Comparison of ENCODE assay signal across 24 cellular contexts in the genomic region with DNA sequence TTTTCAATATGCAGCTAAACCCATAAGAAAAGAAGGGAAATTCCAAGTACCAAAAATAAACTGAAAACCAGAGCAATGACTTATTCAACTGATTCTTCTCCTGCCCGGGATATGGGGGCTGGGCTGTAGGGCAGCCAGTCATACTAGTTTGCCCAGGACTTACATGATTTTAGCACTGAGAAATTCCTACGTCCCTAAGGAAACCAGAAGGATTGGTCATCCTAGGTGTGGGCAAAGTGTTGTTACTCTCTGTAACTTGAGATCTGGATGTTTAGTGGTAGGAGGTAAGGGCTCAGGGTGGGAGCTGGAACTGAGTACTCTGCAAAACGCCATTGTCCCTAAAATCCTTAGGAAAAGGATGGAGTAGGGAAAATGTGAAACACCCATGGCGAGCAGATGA. TPM values are rescaled to one million over a fixed set of nuclear protein-coding genes. Genes with fewer than 3 reads are reported as not detected.
A peak's percentile ranks its signal among the peaks of the same experiment; 100 is the strongest.
DNase-seq lines count a peak whose midpoint lies in the region; ATAC-seq and TF ChIP-seq lines count a peak whose summit lies in the region.
"Had no signal": no experiment of that assay in that cellular context is flagged by ENCODE, and none has a peak within 500 bp of the region (broad histone marks: within the 10 kb centered on the region; RNA-seq: fewer than 3 reads in every experiment).

No MANE protein-coding gene starts in this region.

- no peak overlapping the region for H2AFZ ChIP-seq in OCI-LY3 (ENCODE audit: low read depth, low read length)

- H4K20me1 ChIP-seq in OCI-LY3 (ENCODE audit: insufficient read depth, low read length) = no peaks in the 10 kb centered on the region

- no peaks in the 10 kb centered on the region for H3K9me3 Mint-ChIP-seq in T-cell
- H3K9me3 Mint-ChIP-seq: activated T-cell treated with anti-CD3 and anti-CD28 coated beads, Interleukin-2, amount 50 U/mL, for 24 hours had no signal

- no peak overlapping the region for H3K27ac ChIP-seq in OCI-LY3 (ENCODE audit: low read length)
- H3K27ac ChIP-seq in adrenal gland = no peak overlapping the region
- H3K27ac ChIP-seq: psoas muscle, skin epidermis had no signal

- no peak overlapping the region for H3K27ac Mint-ChIP-seq in T-cell
- H3K27ac Mint-ChIP-seq: activated CD8-positive, alpha-beta T cell treated with anti-CD3 and anti-CD28 coated beads, Interleukin-2, amount 10 ng/mL, durations not matched to agents 7 days and 5 days; activated T-cell treated with anti-CD3 and anti-CD28 coated beads, Interleukin-2, amount 50 U/mL, for 24 hours had no signal

- H3K36me3 Mint-ChIP-seq in T-cell = no peaks in the 10 kb centered on the region

- WGBS in adrenal gland, 4 donors = 86 to 95% (median 91%) methylated on average over 4 of the region's 4 CpGs

- CTCF ChIA-PET in T-cell (lab: Charles Lee) = interaction anchor here in 1 of 2 donors (1.2 to 1.8 kb wide), 2 partner anchors 625 to 807 kb away, joined by 3 to 6 read pairs; no protein-coding TSS in a partner anchor

- intact Hi-C loops in adrenal gland (cut with DNase I) = loop anchor here (10.0 kb wide), 2 partner anchors 428 to 628 kb away; no protein-coding TSS in a partner anchor

- peak overlapping the region; percentile 9; the same call in 1 of the 2 replicates for H3K4me2 ChIP-seq in OCI-LY3 (ENCODE audit: low read length)

- H3K4me3 Mint-ChIP-seq in T-cell = no peak overlapping the region
- H3K4me3 Mint-ChIP-seq: activated CD8-positive, alpha-beta T cell treated with anti-CD3 and anti-CD28 coated beads, Interleukin-2, amount 10 ng/mL, durations not matched to agents 7 days and 5 days; activated T-cell treated with anti-CD3 and anti-CD28 coated beads, Interleukin-2, amount 50 U/mL, for 24 hours had no signal

- H3K4me3 ChIP-seq in GM12865 (ENCODE audit: low read depth, low read length) = no peak overlapping the region
- no peak overlapping the region for H3K4me3 ChIP-seq in OCI-LY3 (ENCODE audit: low read length)
- no peak overlapping the region for H3K4me3 ChIP-seq in fibroblast of mammary gland (ENCODE audit: control insufficient read depth, low read depth, low read length)
- no peak overlapping the region for H3K4me3 ChIP-seq in adrenal gland
- H3K4me3 ChIP-seq: mucosa of descending colon, psoas muscle, skin epidermis had no signal

- no peaks in the 10 kb centered on the region for H3K79me2 ChIP-seq in OCI-LY3 (ENCODE audit: low read length)

- no peaks in the 10 kb centered on the region for H3K4me1 Mint-ChIP-seq in T-cell

- H3K9me3 ChIP-seq in OCI-LY3 (ENCODE audit: insufficient read depth, low read length) (no peaks in the 10 kb centered on the region), adrenal gland (replicated peaks in 1 of 3) (no peaks in the 10 kb centered on the region)
- H3K9me3 ChIP-seq: mucosa of descending colon, psoas muscle had no signal

- H3K36me3 ChIP-seq in OCI-LY3 (replicated peaks; ENCODE audit: low read depth, low read length) (no peaks in the 10 kb centered on the region), adrenal gland (replicated peaks in 1 of 2) (no peaks in the 10 kb centered on the region)

- H3K4me1 ChIP-seq in OCI-LY3 (ENCODE audit: low read length) (peaks cover 8% of the 10 kb centered on the region), adrenal gland (replicated peaks in 1 of 2) (no peaks in the 10 kb centered on the region)

- no peak for TF ChIP-seq POLR2A in adrenal gland (IDR thresholded peaks at IDR 0.05)

- peak; percentile 26 for DNase-seq in GM12865 (ENCODE audit: low read depth)
- DNase-seq in fibroblast of mammary gland (ENCODE audit: low read depth) = peak; percentile 20
- DNase-seq in renal cortical epithelial cell (ENCODE audit: low read depth) = peak; percentile 28
- DNase-seq in adrenal gland = no peak
- no peak for DNase-seq in T-cell
- no peak for DNase-seq in NCI-H524 (lab: John Stamatoyannopoulos, UW)
- DNase-seq: activated CD8-positive, alpha-beta T cell treated with anti-CD3 and anti-CD28 coated beads, Interleukin-2, amount 10 ng/mL, durations not matched to agents 7 days and 5 days; activated naive CD4-positive, alpha-beta T cell; activated T-cell treated with anti-CD3 and anti-CD28 coated beads, Interleukin-2, amount 50 U/mL, for 24 hours; amygdala; left ventricle myocardium superior; mucosa of descending colon; NCI-H1048; NCI-H2029 treated with DMSO at 0.1 percent for 48 hours; NCI-H446 treated with DMSO at 0.1 percent for 48 hours; psoas muscle; RPMI8226; stimulated activated naive CD4-positive, alpha-beta T cell treated with Interleukin-2 at 50 U/mL for 16 hours had no signal

- TF ChIP-seq CTCF in GM12865 (IDR thresholded peaks at IDR 0.05; ENCODE audit: insufficient read depth, low read depth, low read length, missing control alignments) = no peak
- no peak for TF ChIP-seq CTCF in OCI-LY3 (IDR thresholded peaks at IDR 0.05; ENCODE audit: low read depth, low read length)
- TF ChIP-seq CTCF in fibroblast of mammary gland (conservative IDR thresholded peaks at IDR 0.05; ENCODE audit: control insufficient read depth, insufficient read depth, low read depth, low read length) = no peak
- no peak for TF ChIP-seq CTCF in adrenal gland (IDR thresholded peaks at IDR 0.05)

- H3K9ac ChIP-seq in OCI-LY3 (ENCODE audit: low read length) = no peak overlapping the region

- no peaks in the 10 kb centered on the region for H3K27me3 Mint-ChIP-seq in T-cell
- H3K27me3 Mint-ChIP-seq: activated T-cell treated with anti-CD3 and anti-CD28 coated beads, Interleukin-2, amount 50 U/mL, for 24 hours had no signal

- ATAC-seq in T-cell (replicated peaks in 1 of 4) (no peak), GM19023 (IDR thresholded peaks at IDR 0.05; ENCODE audit: unreplicated experiment) (no peak)
- ATAC-seq: activated CD4-positive, CD25-positive, alpha-beta regulatory T cell treated with anti-CD3 and anti-CD28 coated beads, Interleukin-2, amount 50 U/mL, for 24 hours; activated CD8-positive, alpha-beta T cell treated with anti-CD3 and anti-CD28 coated beads, Interleukin-2, amount 10 ng/mL, durations not matched to agents 7 days and 5 days; esophagus mucosa; left ventricle myocardium superior; mucosa of descending colon; psoas muscle had no signal

- POLR2A ChIA-PET in T-cell (lab: Charles Lee) = interaction anchor here in 1 of 2 donors (0.6 kb wide), 1 partner anchor 32 kb away, joined by 4 read pairs; no protein-coding TSS in a partner anchor

- H3K27me3 ChIP-seq in OCI-LY3 (ENCODE audit: low read depth, low read length) (peaks cover 21% of the 10 kb centered on the region), adrenal gland (no peaks in the 10 kb centered on the region)

RNA-seq across cellular contexts. Expression of gene DAZL, which starts 1.2 kb away (rescaled TPM):
- total RNA-seq in renal cortical epithelial cell = 0.17 TPM in 1 of 2 replicates, not detected in the other
- not detected for total RNA-seq in adrenal gland
- under 1 TPM in 1 of 3 donors, not detected in 2; 0.07 TPM for polyA plus RNA-seq in adrenal gland
- total RNA-seq in T-cell = not detected
- total RNA-seq: activated CD8-positive, alpha-beta T cell treated with anti-CD3 and anti-CD28 coated beads, Interleukin-2, amount 10 ng/mL, durations not matched to agents 7 days and 5 days; esophagus mucosa; left ventricle myocardium superior; psoas muscle had no signal
- polyA plus RNA-seq: neural cell, psoas muscle had no signal

Comparison
In these comparisons a context has a peak if more than half of its experiments do, and no peak if none do; other contexts are left out.
1. DNase-seq: peak in GM12865 (single experiment), fibroblast of mammary gland (single experiment) and renal cortical epithelial cell (single experiment); none in adrenal gland (0 of 7), T-cell (0 of 34) and NCI-H524 (0 of 2).